ENCODE assay signal across 8 cellular contexts in genomic region chr4:112766422-112766821, GRCh38.
DNase-seq lines count a peak whose midpoint lies in the region; ATAC-seq and TF ChIP-seq lines count a peak whose summit lies in the region.

No MANE protein-coding gene starts in this region.

- POLR2A ChIA-PET in MCF 10A (lab: Yijun Ruan, JAX), result no interaction called here

- no peaks in the 10 kb centered on the region for H3K36me3 Mint-ChIP-seq in MCF 10A (ENCODE audit: insufficient read depth, unreplicated experiment)

- no peaks in the 10 kb centered on the region for H3K4me1 ChIP-seq in breast epithelium

- TF ChIP-seq POLR2A in breast epithelium (IDR thresholded peaks at IDR 0.05) (no peak), NB4 (IDR thresholded peaks at IDR 0.05; ENCODE audit: extremely low read depth, insufficient read length) (no peak)

- TF ChIP-seq CTCF in MCF 10A (IDR thresholded peaks at IDR 0.05; ENCODE audit: unreplicated experiment) (peak; percentile 35), breast epithelium (IDR thresholded peaks at IDR 0.05) (no peak), NB4 (IDR thresholded peaks at IDR 0.05; ENCODE audit: low read depth, low read length) (peak; percentile 44), dorsolateral prefrontal cortex (IDR thresholded peaks at IDR 0.05 in 54 of 56, conservative IDR thresholded peaks at IDR 0.05 in 2 of 56; ENCODE audit: low read depth in 1 of 56, partially characterized antibody in 56 of 56) (peak in 42 of 56 donors; percentile 2 to 57 (median 34))

- no peaks in the 10 kb centered on the region for H3K27me3 ChIP-seq in breast epithelium
- H3K27me3 ChIP-seq in dorsolateral prefrontal cortex, result no peaks in the 10 kb centered on the region

- no peaks in the 10 kb centered on the region for H3K9me3 ChIP-seq in breast epithelium

- H3K27ac Mint-ChIP-seq in MCF 10A (ENCODE audit: low read depth, unreplicated experiment), result no peak overlapping the region

- CTCF ChIA-PET in MCF 10A (lab: Yijun Ruan, JAX), result interaction anchor here (0.6 to 6.9 kb wide), 29 partner anchors 10 to 584 kb away, joined by 3 to 168 read pairs (median 6); no protein-coding TSS in a partner anchor

- H3K36me3 ChIP-seq in breast epithelium, result no peaks in the 10 kb centered on the region

- H3K9me3 Mint-ChIP-seq in MCF 10A (ENCODE audit: unreplicated experiment), result no peaks in the 10 kb centered on the region

- DNase-seq in MCF 10A (ENCODE audit: unreplicated experiment) (peak; percentile 36), breast epithelium (ENCODE audit: low spot score in 2 of 2) (no peak), NB4 (ENCODE audit: low read depth) (peak; percentile 38), dorsolateral prefrontal cortex (peak in 2 of 10 donors; percentile 10 to 44), smooth muscle cell of the brain vasculature (ENCODE audit: low read depth, low spot score) (peak; percentile 6), NCI-H226 (no peak)

- no peaks in the 10 kb centered on the region for H3K27me3 Mint-ChIP-seq in MCF 10A (ENCODE audit: insufficient read depth, unreplicated experiment)

- H3K4me3 ChIP-seq in breast epithelium (no peak overlapping the region), NB4 (ENCODE audit: low read depth, low read length) (no peak overlapping the region), dorsolateral prefrontal cortex (no peak overlapping the region)

- no peak for ATAC-seq in HG03378 (IDR thresholded peaks at IDR 0.05; ENCODE audit: unreplicated experiment)
- no peak for ATAC-seq in GM21447 (IDR thresholded peaks at IDR 0.05; ENCODE audit: unreplicated experiment)

- intact Hi-C loops in MCF 10A (cut with micrococcal nuclease) (loop anchor here (1.0 to 10.0 kb wide), 4 partner anchors 91 to 442 kb away; no protein-coding TSS in a partner anchor), breast epithelium (cut with DNase I; ENCODE audit: low total_unique reads) (loop anchor here (10.0 kb wide), 1 partner anchor 122 kb away; no protein-coding TSS in a partner anchor), dorsolateral prefrontal cortex (cut with DNase I) (loop anchor here (5.0 to 10.0 kb wide), 4 partner anchors 46 to 432 kb away; no protein-coding TSS in a partner anchor)

- H3K27ac ChIP-seq in breast epithelium (no peak overlapping the region), dorsolateral prefrontal cortex (no peak overlapping the region)

- H3K4me3 Mint-ChIP-seq in MCF 10A (ENCODE audit: unreplicated experiment), result no peak overlapping the region

- no peaks in the 10 kb centered on the region for H3K4me1 Mint-ChIP-seq in MCF 10A (ENCODE audit: insufficient read depth, unreplicated experiment)

- no TSS peak for BruUV-seq in MCF 10A (replicated peaks; lab: Mats Ljungman, UMichigan)

Comparison
In these comparisons a context has a peak if more than half of its experiments do, and no peak if none do; other contexts are left out.
1. DNase-seq: peak in MCF 10A (single experiment), NB4 (single experiment) and smooth muscle cell of the brain vasculature (single experiment); none in breast epithelium (0 of 2) and NCI-H226 (single experiment).
2. CTCF ChIP-seq: peak in MCF 10A (single experiment), NB4 (single experiment) and dorsolateral prefrontal cortex (42 of 56); none in breast epithelium (0 of 3).